ENCODE assay signal across 23 cellular contexts in the genomic region with DNA sequence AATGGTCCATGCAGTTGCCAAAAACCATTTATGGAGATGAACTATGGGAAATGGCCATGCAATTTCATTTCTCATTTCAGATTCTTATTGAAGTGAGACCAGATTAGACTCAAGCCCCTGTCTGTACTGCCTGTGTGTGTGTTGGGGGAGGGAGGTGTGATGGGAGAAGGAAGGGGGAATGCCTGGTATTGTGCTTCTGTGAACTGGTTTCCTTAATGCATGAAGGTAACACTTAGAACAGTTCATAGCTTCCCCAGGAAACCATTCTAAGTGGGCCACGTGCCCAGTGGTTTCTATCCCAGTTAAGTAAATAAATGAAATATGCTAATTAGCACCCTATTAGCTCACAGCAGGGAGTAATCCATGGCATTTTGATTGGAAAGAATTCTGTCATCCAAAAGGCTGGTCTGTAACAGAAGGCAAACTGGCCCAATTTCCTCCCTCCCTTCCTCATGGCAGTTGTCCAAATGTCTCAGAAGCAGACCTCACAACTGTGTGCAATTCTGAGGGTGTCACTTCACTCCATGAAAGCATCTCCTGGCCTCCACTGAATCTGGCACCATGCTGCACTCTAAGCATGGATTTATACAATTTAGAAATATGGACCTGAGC.
DNase-seq lines count a peak whose midpoint lies in the region; ATAC-seq and TF ChIP-seq lines count a peak whose summit lies in the region.
"Had no signal": no experiment of that assay in that cellular context is flagged by ENCODE, and none has a peak within 500 bp of the region (broad histone marks: within the 10 kb centered on the region; RNA-seq: fewer than 3 reads in every experiment).

No MANE protein-coding gene starts in this region.

- no CpG with 5 or more reads among the region's 1 CpG for WGBS in mesenchymal stem cell

- no peak overlapping the region for H3K23ac ChIP-seq in mesenchymal stem cell (ENCODE audit: low read length in 2 of 2)

- peaks cover 40% of the 10 kb centered on the region for H3K4me1 Mint-ChIP-seq in WTC11
- H3K4me1 Mint-ChIP-seq: CD4-positive, CD25-positive, alpha-beta regulatory T cell; stimulated activated naive B cell treated with anti-CD40 and anti-IgM and Interleukin-4, amounts not matched to agents 10 μg/mL and 1 μg/mL and 100 μg/mL, for 72 hours had no signal

- no peak overlapping the region for H3K4me2 ChIP-seq in mesenchymal stem cell (ENCODE audit: low read length, poor library complexity, severe bottlenecking)

- no peaks in the 10 kb centered on the region for H3K9me3 ChIP-seq in mesenchymal stem cell (ENCODE audit: control insufficient read depth, low read length)
- H3K9me3 ChIP-seq: mucosa of descending colon, psoas muscle had no signal

- no peak overlapping the region for H2AK5ac ChIP-seq in mesenchymal stem cell (ENCODE audit: low read length, severe bottlenecking)

- POLR2A ChIA-PET in WTC11 (lab: Charles Lee), result no interaction called here

- no peak overlapping the region for H4K8ac ChIP-seq in mesenchymal stem cell (ENCODE audit: low read length)

- H3K9me3 Mint-ChIP-seq in WTC11, result 0 out of 2 replicates have a peak, but pooled peaks cover 5% of the 10 kb centered on the region
- H3K9me3 Mint-ChIP-seq: activated T-cell treated with anti-CD3 and anti-CD28 coated beads, Interleukin-2, amount 50 U/mL, for 4 hours had no signal

- H4K91ac ChIP-seq in mesenchymal stem cell (ENCODE audit: low read length), result no peak overlapping the region

- no peaks in the 10 kb centered on the region for H3K27me3 ChIP-seq in mesenchymal stem cell (ENCODE audit: control insufficient read depth in 1 of 2, insufficient read depth in 1 of 2, low read length in 2 of 2)

- no peak overlapping the region for H3K27ac Mint-ChIP-seq in WTC11
- H3K27ac Mint-ChIP-seq: stimulated activated naive B cell treated with anti-CD40 and anti-IgM and Interleukin-4, amounts not matched to agents 10 μg/mL and 1 μg/mL and 100 μg/mL, for 72 hours had no signal

- H3K18ac ChIP-seq in mesenchymal stem cell (ENCODE audit: low read depth in 1 of 2, low read length in 2 of 2), result no peak overlapping the region

- peak; percentile 56 for ATAC-seq in WTC11
- ATAC-seq in GM21528 (IDR thresholded peaks at IDR 0.05; ENCODE audit: low FRiP score, unreplicated experiment), result no peak
- ATAC-seq: activated T-cell treated with anti-CD3 and anti-CD28 coated beads, Interleukin-2, amount 50 U/mL, for 4 hours; left ventricle myocardium superior; mucosa of descending colon; psoas muscle; stimulated activated naive B cell treated with anti-CD40 and anti-IgM and Interleukin-4, amounts not matched to agents 10 μg/mL and 1 μg/mL and 100 μg/mL, for 72 hours had no signal

- no peak overlapping the region for H3K4me3 ChIP-seq in mesenchymal stem cell (ENCODE audit: insufficient read depth in 1 of 2, low read depth in 1 of 2, low read length in 2 of 2)
- H3K4me3 ChIP-seq: mucosa of descending colon, psoas muscle had no signal

- no peak overlapping the region for H3K4me3 Mint-ChIP-seq in WTC11
- H3K4me3 Mint-ChIP-seq: activated T-cell treated with anti-CD3 and anti-CD28 coated beads, Interleukin-2, amount 50 U/mL, for 4 hours; CD4-positive, CD25-positive, alpha-beta regulatory T cell; stimulated activated naive B cell treated with anti-CD40 and anti-IgM and Interleukin-4, amounts not matched to agents 10 μg/mL and 1 μg/mL and 100 μg/mL, for 72 hours had no signal

- H3K36me3 ChIP-seq in mesenchymal stem cell (ENCODE audit: control insufficient read depth in 1 of 2, insufficient read depth in 2 of 2, low read depth in 1 of 2, low read length in 2 of 2), result no peaks in the 10 kb centered on the region

- no peak for TF ChIP-seq CTCF in WTC11 (IDR thresholded peaks at IDR 0.05)

- no peak overlapping the region for H2AFZ ChIP-seq in mesenchymal stem cell (ENCODE audit: low read depth, low read length)

- H3K36me3 Mint-ChIP-seq in WTC11, result 0 out of 2 replicates have a peak, but pooled peaks cover 2% of the 10 kb centered on the region
- H3K36me3 Mint-ChIP-seq: CD4-positive, CD25-positive, alpha-beta regulatory T cell; stimulated activated naive B cell treated with anti-CD40 and anti-IgM and Interleukin-4, amounts not matched to agents 10 μg/mL and 1 μg/mL and 100 μg/mL, for 72 hours had no signal

- no peaks in the 10 kb centered on the region for H3K79me1 ChIP-seq in mesenchymal stem cell (replicated peaks; ENCODE audit: low read length, poor library complexity, severe bottlenecking)

- H2BK12ac ChIP-seq in mesenchymal stem cell (ENCODE audit: low read length in 2 of 2), result no peak overlapping the region

- no peaks in the 10 kb centered on the region for H3K4me1 ChIP-seq in mesenchymal stem cell (ENCODE audit: control insufficient read depth, insufficient read depth, low read depth, low read length)
- H3K4me1 ChIP-seq: psoas muscle had no signal

- no peak overlapping the region for H3K9ac ChIP-seq in mesenchymal stem cell (ENCODE audit: low read length)

- no peak overlapping the region for H2BK120ac ChIP-seq in mesenchymal stem cell (ENCODE audit: low read depth, low read length)

- H2BK15ac ChIP-seq in mesenchymal stem cell (ENCODE audit: low read depth, poor library complexity, severe bottlenecking), result no peak overlapping the region

- no peak overlapping the region for H3K4ac ChIP-seq in mesenchymal stem cell (ENCODE audit: low read depth in 1 of 2, low read length in 2 of 2)

- no peaks in the 10 kb centered on the region; the same call in 1 of the 2 replicates for H3K27me3 Mint-ChIP-seq in WTC11 (ENCODE audit: low read depth)
- H3K27me3 Mint-ChIP-seq: CD4-positive, CD25-positive, alpha-beta regulatory T cell; stimulated activated naive B cell treated with anti-CD40 and anti-IgM and Interleukin-4, amounts not matched to agents 10 μg/mL and 1 μg/mL and 100 μg/mL, for 72 hours had no signal

- no peak overlapping the region for H2BK5ac ChIP-seq in mesenchymal stem cell (ENCODE audit: low read depth, low read length, poor library complexity, severe bottlenecking)

- H3K14ac ChIP-seq in mesenchymal stem cell (ENCODE audit: low read length in 2 of 2), result no peak overlapping the region

- peak; percentile 12 for DNase-seq in Ammon's horn (ENCODE audit: low spot score)
- peak; percentile 18 for DNase-seq in NCI-H1694 (lab: John Stamatoyannopoulos, UW)
- DNase-seq in WTC11 (ENCODE audit: low spot score), result no peak
- DNase-seq in mesenchymal stem cell, result peak; percentile 13
- DNase-seq in T-helper 2 cell, result no peak
- no peak for DNase-seq in pons (ENCODE audit: low spot score)
- no peak for DNase-seq in NCI-H526 treated with DMSO at 0.1 percent for 48 hours (lab: John Stamatoyannopoulos, UW)
- DNase-seq: activated CD4-positive, alpha-beta T cell treated with anti-CD3 and anti-CD28 coated beads for 1 hour; activated naive CD4-positive, alpha-beta T cell; activated T-cell treated with anti-CD3 and anti-CD28 coated beads, Interleukin-2, amount 50 U/mL, for 4 hours; amniotic stem cell; CD4-positive, CD25-positive, alpha-beta regulatory T cell; DMS79; Kasumi-1; left ventricle myocardium superior; NCI-H2107; NCI-H748 treated with DMSO at 0.1 percent for 48 hours; psoas muscle; Right ventricle myocardium superior; stimulated activated CD4-positive, alpha-beta T cell treated with anti-CD3 and anti-CD28 coated beads, Interleukin-2, amount 100 ng/mL, for 48 hours; stimulated activated naive B cell treated with anti-CD40 and anti-IgM and Interleukin-4, amounts not matched to agents 10 μg/mL and 1 μg/mL and 100 μg/mL, for 72 hours had no signal

- CTCF ChIA-PET in WTC11 (lab: Charles Lee), result no interaction called here

- H3K27ac ChIP-seq in mesenchymal stem cell (ENCODE audit: low read length, poor library complexity, severe bottlenecking), result no peak overlapping the region
- H3K27ac ChIP-seq: psoas muscle had no signal

TF ChIP-seq in WTC11, 78 proteins besides CTCF, POLR2A, EP300 and RAD21 (continues in another document):
- TF ChIP-seq ATF1 (CRISPR knock-in tag; IDR thresholded peaks at IDR 0.05) (no peak), SMAD3 (CRISPR knock-in tag; IDR thresholded peaks at IDR 0.05; ENCODE audit: borderline replicate concordance) (no peak), GTF2I (CRISPR knock-in tag; conservative IDR thresholded peaks at IDR 0.05) (no peak), TEAD1 (CRISPR knock-in tag; IDR thresholded peaks at IDR 0.05) (no peak), SMAD4 (CRISPR knock-in tag; IDR thresholded peaks at IDR 0.05) (no peak), FOXP4 (CRISPR knock-in tag; IDR thresholded peaks at IDR 0.05) (no peak)
- TF ChIP-seq, protein P1, sequence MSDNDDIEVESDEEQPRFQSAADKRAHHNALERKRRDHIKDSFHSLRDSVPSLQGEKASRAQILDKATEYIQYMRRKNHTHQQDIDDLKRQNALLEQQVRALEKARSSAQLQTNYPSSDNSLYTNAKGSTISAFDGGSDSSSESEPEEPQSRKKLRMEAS (CRISPR knock-in tag; IDR thresholded peaks at IDR 0.05), result no peak

Comparison
In these comparisons a context has a peak if more than half of its experiments do, and no peak if none do; other contexts are left out.
1. DNase-seq: peak in Ammon's horn (single experiment), NCI-H1694 (single experiment) and mesenchymal stem cell (single experiment); none in WTC11 (single experiment), T-helper 2 cell (0 of 5), pons (single experiment) and NCI-H526 treated with DMSO at 0.1 percent for 48 hours (single experiment).